Comparison of ENCODE assay signal across 30 cellular contexts in the genomic region with DNA sequence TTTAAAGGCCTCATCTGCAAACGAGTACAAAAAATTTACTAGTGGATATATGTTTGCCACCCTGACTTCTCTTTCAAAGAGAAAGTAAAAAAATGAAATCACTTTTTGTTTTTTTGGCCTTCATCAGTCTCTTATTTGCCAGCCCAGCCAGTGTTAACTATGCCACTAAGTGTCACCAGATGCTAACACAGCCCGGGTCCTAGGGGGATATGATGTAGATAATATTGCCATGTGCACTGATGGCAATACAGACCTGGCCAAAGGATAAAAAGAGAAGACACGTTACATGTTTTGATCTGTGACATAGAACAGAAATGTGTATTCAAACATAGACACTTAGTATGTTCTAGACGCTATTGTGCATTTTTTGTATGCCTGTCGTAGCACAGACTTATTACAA. TPM values are rescaled to one million over a fixed set of nuclear protein-coding genes. Genes with fewer than 3 reads are reported as not detected.
DNase-seq lines count a peak whose midpoint lies in the region; ATAC-seq and TF ChIP-seq lines count a peak whose summit lies in the region.
"Had no signal": no experiment of that assay in that cellular context is flagged by ENCODE, and none has a peak within 500 bp of the region (broad histone marks: within the 10 kb centered on the region; RNA-seq: fewer than 3 reads in every experiment).

No MANE protein-coding gene starts in this region.

- H3F3A ChIP-seq in neural progenitor cell (ENCODE audit: low read depth): peaks cover 29% of the 10 kb centered on the region

- no peaks in the 10 kb centered on the region for H3K79me2 ChIP-seq in neural progenitor cell (ENCODE audit: low read depth)

- no peaks in the 10 kb centered on the region for H3K36me3 Mint-ChIP-seq in neural progenitor cell
- H3K36me3 Mint-ChIP-seq: CD4-positive, CD25-positive, alpha-beta regulatory T cell; naive thymus-derived CD4-positive, alpha-beta T cell had no signal

- H3K4me3 ChIP-seq in neural progenitor cell (peak overlapping the region; percentile 17), upper lobe of left lung (no peak overlapping the region)
- H3K4me3 ChIP-seq: A549, gastrocnemius medialis, lower lobe of right lung, sigmoid colon, SK-N-MC, tibial artery had no signal

- H3K4me1 Mint-ChIP-seq in neural progenitor cell: peaks cover 66% of the 10 kb centered on the region
- H3K4me1 Mint-ChIP-seq: CD4-positive, CD25-positive, alpha-beta regulatory T cell had no signal

- H3K36me3 ChIP-seq in neural progenitor cell (no peaks in the 10 kb centered on the region), upper lobe of left lung (no peaks in the 10 kb centered on the region)
- H3K36me3 ChIP-seq: gastrocnemius medialis, lower lobe of right lung, sigmoid colon, tibial artery had no signal

- no peaks in the 10 kb centered on the region for H3K27me3 ChIP-seq in neural progenitor cell
- H3K27me3 ChIP-seq in upper lobe of left lung: no peaks in the 10 kb centered on the region
- H3K27me3 ChIP-seq: gastrocnemius medialis, sigmoid colon, tibial artery had no signal

- no peaks in the 10 kb centered on the region for H4K20me1 ChIP-seq in neural progenitor cell (ENCODE audit: low read depth)

- 72 to 77% methylated on average over 5 of the region's 5 CpGs for WGBS in upper lobe of left lung, 2 donors

- peak overlapping the region; percentile 94 for H3K27ac Mint-ChIP-seq in neural progenitor cell
- H3K27ac Mint-ChIP-seq: activated T-cell treated with anti-CD3 and anti-CD28 coated beads, Interleukin-2, amount 50 U/mL, for 72 hours; T-helper 1 cell treated with Interleukin-12 subunit alpha and Interleukin-12 subunit beta and Interleukin-4 antibody, amounts not matched to agents 30 μg/mL and 1 μg/mL, for 36 hours had no signal

- peaks cover 48% of the 10 kb centered on the region for H3K4me1 ChIP-seq in neural progenitor cell
- H3K4me1 ChIP-seq in upper lobe of left lung: no peaks in the 10 kb centered on the region
- H3K4me1 ChIP-seq: A549, lower lobe of right lung, tibial artery had no signal

- peak overlapping the region; percentile 65 for H3K27ac ChIP-seq in caudate nucleus (ENCODE audit: low read depth, low read length)
- H3K27ac ChIP-seq in neural progenitor cell: peak overlapping the region; percentile 90
- H3K27ac ChIP-seq in upper lobe of left lung: no peak overlapping the region
- H3K27ac ChIP-seq: A549, gastrocnemius medialis, lower lobe of right lung, sigmoid colon, SK-N-MC, tibial artery had no signal

- DNase-seq in NCI-H345 (lab: John Stamatoyannopoulos, UW) (peak; percentile 19), NCI-H345 treated with DMSO at 0.1 percent for 48 hours (lab: John Stamatoyannopoulos, UW; ENCODE audit: unreplicated experiment) (no peak), NCI-H2171 (lab: John Stamatoyannopoulos, UW) (peak; percentile 22), caudate nucleus (lab: John Stamatoyannopoulos, UW) (no peak), neural progenitor cell (ENCODE audit: low spot score) (no peak), hypothalamus (lab: John Stamatoyannopoulos, UW) (no peak), upper lobe of left lung (no peak), LoVo (ENCODE audit: low spot score) (no peak)
- DNase-seq: activated CD4-positive, CD25-positive, alpha-beta regulatory T cell; activated naive CD4-positive, alpha-beta T cell treated with Interleukin-2 at 50 U/mL for 16 hours; activated T-cell treated with anti-CD3 and anti-CD28 coated beads, Interleukin-2, amount 50 U/mL, for 72 hours; CD4-positive, CD25-positive, alpha-beta regulatory T cell; cerebellar nuclear complex; gastrocnemius medialis; Kasumi-1; lower lobe of right lung; naive thymus-derived CD4-positive, alpha-beta T cell; NCI-H187; sigmoid colon; stimulated activated CD4-positive, alpha-beta T cell treated with anti-CD3 and anti-CD28 coated beads, Interleukin-4, amount 100 ng/mL, for 24 hours; tibial artery had no signal

- H3K9me3 Mint-ChIP-seq in neural progenitor cell: peaks cover 3% of the 10 kb centered on the region
- H3K9me3 Mint-ChIP-seq: activated T-cell treated with anti-CD3 and anti-CD28 coated beads, Interleukin-2, amount 50 U/mL, for 72 hours; naive thymus-derived CD4-positive, alpha-beta T cell; T-helper 1 cell treated with Interleukin-12 subunit alpha and Interleukin-12 subunit beta and Interleukin-4 antibody, amounts not matched to agents 30 μg/mL and 1 μg/mL, for 36 hours had no signal

- TF ChIP-seq EP300 in upper lobe of left lung (IDR thresholded peaks at IDR 0.05): no peak

- TF ChIP-seq CTCF in neural progenitor cell (IDR thresholded peaks at IDR 0.05) (no peak), upper lobe of left lung (IDR thresholded peaks at IDR 0.05) (no peak)

- no peak overlapping the region for H2AFZ ChIP-seq in neural progenitor cell (replicated peaks)

- H3K9me3 ChIP-seq in neural progenitor cell (ENCODE audit: low read depth) (no peaks in the 10 kb centered on the region), upper lobe of left lung (no peaks in the 10 kb centered on the region)
- H3K9me3 ChIP-seq: A549, gastrocnemius medialis, lower lobe of right lung, sigmoid colon, tibial artery had no signal

- H3K9ac ChIP-seq in neural progenitor cell: no peak overlapping the region

- no peaks in the 10 kb centered on the region for H3K27me3 Mint-ChIP-seq in neural progenitor cell (ENCODE audit: insufficient read depth, low read depth)
- H3K27me3 Mint-ChIP-seq: CD4-positive, CD25-positive, alpha-beta regulatory T cell had no signal

- peak overlapping the region; percentile 69 for H3K4me2 ChIP-seq in neural progenitor cell
- H3K4me2 ChIP-seq: A549 had no signal

- H3K4me3 Mint-ChIP-seq in neural progenitor cell: peak overlapping the region; percentile 2
- H3K4me3 Mint-ChIP-seq: activated T-cell treated with anti-CD3 and anti-CD28 coated beads, Interleukin-2, amount 50 U/mL, for 72 hours; CD4-positive, CD25-positive, alpha-beta regulatory T cell; naive thymus-derived CD4-positive, alpha-beta T cell; T-helper 1 cell treated with Interleukin-12 subunit alpha and Interleukin-12 subunit beta and Interleukin-4 antibody, amounts not matched to agents 30 μg/mL and 1 μg/mL, for 36 hours had no signal

- TF ChIP-seq POLR2A in upper lobe of left lung (IDR thresholded peaks at IDR 0.05): no peak

- ATAC-seq in upper lobe of left lung (ENCODE audit: low FRiP score in 2 of 2): no peak
- ATAC-seq: A549; activated T-cell treated with anti-CD3 and anti-CD28 coated beads, Interleukin-2, amount 50 U/mL, for 72 hours; gastrocnemius medialis; lower lobe of right lung; naive thymus-derived CD4-positive, alpha-beta T cell had no signal

RNA-seq across cellular contexts. Expression of a gene that starts 6.5 kb away (rescaled TPM):
- total RNA-seq in neural progenitor cell (ENCODE audit: low replicate concordance) (not detected in 2 replicates), upper lobe of left lung (not detected)
- total RNA-seq: activated T-cell treated with anti-CD3 and anti-CD28 coated beads, Interleukin-2, amount 50 U/mL, for 72 hours; CD4-positive, CD25-positive, alpha-beta regulatory T cell; dermis microvascular lymphatic vessel endothelial cell; endothelial cell of umbilical vein; fibroblast of lung; gastrocnemius medialis; H4; lower lobe of right lung; naive thymus-derived CD4-positive, alpha-beta T cell; omental fat pad; pulmonary artery endothelial cell; sigmoid colon had no signal

Comparison
In these comparisons a context has a peak if more than half of its experiments do, and no peak if none do; other contexts are left out.
1. DNase-seq: peak in NCI-H345 (single experiment) and NCI-H2171 (single experiment); none in NCI-H345 treated with DMSO at 0.1 percent for 48 hours (single experiment), caudate nucleus (0 of 61), neural progenitor cell (single experiment), hypothalamus (0 of 51), upper lobe of left lung (0 of 2) and LoVo (single experiment).
2. H3K27ac ChIP-seq: peak in caudate nucleus (single experiment) and neural progenitor cell (single experiment); none in upper lobe of left lung (0 of 4).